8 cellular contexts compared by ENCODE assay signal in the genomic region with DNA sequence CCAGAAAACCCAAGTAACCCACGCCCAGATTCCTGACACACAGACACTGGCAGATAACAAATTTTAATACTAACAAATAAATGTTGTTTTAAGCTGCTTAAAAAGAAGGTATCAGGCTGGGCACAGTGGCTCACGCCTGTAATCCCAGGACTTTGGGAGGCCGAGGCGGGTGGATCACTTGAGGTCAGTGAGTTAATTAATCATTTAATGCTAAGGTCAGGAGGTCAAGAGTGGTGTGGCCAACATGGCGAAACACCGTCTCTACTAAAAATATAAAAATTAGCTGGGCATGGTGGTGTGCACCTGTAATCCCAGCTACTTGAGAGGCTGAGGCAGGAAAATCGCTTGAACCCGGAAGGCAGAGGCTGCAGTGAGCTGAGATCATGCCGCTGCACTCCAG. TPM values are rescaled to one million over a fixed set of nuclear protein-coding genes. Genes with fewer than 3 reads are reported as not detected.
DNase-seq lines count a peak whose midpoint lies in the region; ATAC-seq and TF ChIP-seq lines count a peak whose summit lies in the region.
"Not testable (repeated sequence)": the region's sequence is repeated elsewhere in the genome, so short reads cannot be mapped to it uniquely, and the experiment has no call there.

No MANE protein-coding gene starts in this region.

- not testable (repeated sequence) for H3K9me2 ChIP-seq in PC-9 (ENCODE audit: insufficient read depth)

- ATAC-seq in CD4-positive, alpha-beta T cell (ENCODE audit: poor library complexity); activated B cell treated with CpG ODN at 0.5 μM for 24 hours (ENCODE audit: low read depth); activated naive CD8-positive, alpha-beta T cell treated with anti-CD3 and anti-CD28 coated beads, Interleukin-2, amount 10 ng/mL, durations not matched to agents 7 days and 5 days (ENCODE audit: low read depth); natural killer cell; stimulated activated naive B cell treated with anti-CD40 and anti-IgM and Interleukin-4, amounts not matched to agents 10 μg/mL and 1 μg/mL and 100 μg/mL, for 72 hours (replicated peaks): not testable (repeated sequence)

- not testable (repeated sequence) for H3K27me3 Mint-ChIP-seq in CD4-positive, alpha-beta T cell; activated B cell treated with CpG ODN at 0.5 μM for 24 hours; activated T-cell treated with anti-CD3 and anti-CD28 coated beads, Interleukin-2, amount 50 U/mL, for 24 hours; activated naive CD8-positive, alpha-beta T cell treated with anti-CD3 and anti-CD28 coated beads, Interleukin-2, amount 10 ng/mL, durations not matched to agents 7 days and 5 days; natural killer cell (ENCODE audit: low read depth in 2 of 2); stimulated activated naive B cell treated with anti-CD40 and anti-IgM and Interleukin-4, amounts not matched to agents 10 μg/mL and 1 μg/mL and 100 μg/mL, for 72 hours

- peaks cover 28% of the 10 kb centered on the region for H3K36me3 Mint-ChIP-seq in CD4-positive, alpha-beta T cell (ENCODE audit: low read depth)
- peaks cover 23% of the 10 kb centered on the region for H3K36me3 Mint-ChIP-seq in activated B cell treated with CpG ODN at 0.5 μM for 24 hours (ENCODE audit: low read depth)
- peaks cover 15% of the 10 kb centered on the region for H3K36me3 Mint-ChIP-seq in activated T-cell treated with anti-CD3 and anti-CD28 coated beads, Interleukin-2, amount 50 U/mL, for 24 hours (ENCODE audit: low read depth)
- peaks cover 49% of the 10 kb centered on the region for H3K36me3 Mint-ChIP-seq in activated naive CD8-positive, alpha-beta T cell treated with anti-CD3 and anti-CD28 coated beads, Interleukin-2, amount 10 ng/mL, durations not matched to agents 7 days and 5 days
- H3K36me3 Mint-ChIP-seq in natural killer cell: not testable (repeated sequence)
- H3K36me3 Mint-ChIP-seq in stimulated activated naive B cell treated with anti-CD40 and anti-IgM and Interleukin-4, amounts not matched to agents 10 μg/mL and 1 μg/mL and 100 μg/mL, for 72 hours: peaks cover 7 to 33% of the 10 kb centered on the region in 2 donors

- H4K20me1 ChIP-seq in PC-9 (ENCODE audit: insufficient read depth): peaks cover 58% of the 10 kb centered on the region

- peaks cover 30% of the 10 kb centered on the region; the same call in 1 of the 2 replicates for H3F3A ChIP-seq in PC-9 (ENCODE audit: insufficient read depth, low read depth)

- not testable (repeated sequence) for DNase-seq in CD4-positive, alpha-beta T cell; PC-9; activated B cell treated with CpG ODN at 0.5 μM for 24 hours; activated T-cell treated with anti-CD3 and anti-CD28 coated beads, Interleukin-2, amount 50 U/mL, for 24 hours; activated naive CD8-positive, alpha-beta T cell treated with anti-CD3 and anti-CD28 coated beads, Interleukin-2, amount 10 ng/mL, durations not matched to agents 7 days and 5 days; cardiac muscle cell (ENCODE audit: low read depth in 1 of 2, low spot score in 1 of 2); natural killer cell; stimulated activated naive B cell treated with anti-CD40 and anti-IgM and Interleukin-4, amounts not matched to agents 10 μg/mL and 1 μg/mL and 100 μg/mL, for 72 hours

- not testable (repeated sequence) for H3K4me3 ChIP-seq in PC-9, cardiac muscle cell

- not testable (repeated sequence) for H2AFZ ChIP-seq in PC-9

- not testable (repeated sequence) for H3K36me3 ChIP-seq in PC-9 (ENCODE audit: low read depth); cardiac muscle cell

- H3K9me3 ChIP-seq in CD4-positive, alpha-beta T cell (ENCODE audit: control insufficient read depth, low read length); PC-9 (ENCODE audit: insufficient read depth, low read depth); cardiac muscle cell (ENCODE audit: low read depth): not testable (repeated sequence)

- H3K27ac Mint-ChIP-seq in CD4-positive, alpha-beta T cell: peak overlapping the region; percentile 8
- H3K27ac Mint-ChIP-seq in activated B cell treated with CpG ODN at 0.5 μM for 24 hours: peak overlapping the region; percentile 41
- H3K27ac Mint-ChIP-seq in activated T-cell treated with anti-CD3 and anti-CD28 coated beads, Interleukin-2, amount 50 U/mL, for 24 hours: peak overlapping the region; percentile 90
- H3K27ac Mint-ChIP-seq in activated naive CD8-positive, alpha-beta T cell treated with anti-CD3 and anti-CD28 coated beads, Interleukin-2, amount 10 ng/mL, durations not matched to agents 7 days and 5 days: peak overlapping the region; percentile 93
- H3K27ac Mint-ChIP-seq in natural killer cell: peak overlapping the region; percentile 75 to 82
- peak overlapping the region; percentile 62 for H3K27ac Mint-ChIP-seq in stimulated activated naive B cell treated with anti-CD40 and anti-IgM and Interleukin-4, amounts not matched to agents 10 μg/mL and 1 μg/mL and 100 μg/mL, for 72 hours

- CTCF ChIA-PET in CD4-positive, alpha-beta T cell (lab: Charles Lee): interaction anchor here (1.8 kb wide), 1 partner anchor 11 kb away, joined by 5 read pairs; no protein-coding TSS in a partner anchor
- CTCF ChIA-PET in PC-9 (lab: Charles Lee); activated B cell treated with CpG ODN at 0.5 μM for 24 hours (lab: Charles Lee): not testable (repeated sequence)

- intact Hi-C loops in CD4-positive, alpha-beta T cell (cut with DNase I, micrococcal nuclease); PC-9 (cut with micrococcal nuclease; ENCODE audit: unreplicated experiment); activated B cell treated with CpG ODN at 0.5 μM for 24 hours (cut with micrococcal nuclease): not testable (repeated sequence)
- intact Hi-C loops in natural killer cell (cut with micrococcal nuclease): loop anchor here (2.0 kb wide), 1 partner anchor 16 kb away; a partner anchor contains a TSS

- H3K4me2 ChIP-seq in PC-9: not testable (repeated sequence)

- BruUV-seq in PC-9 (replicated peaks; lab: Mats Ljungman, UMichigan): not testable (repeated sequence)

- POLR2A ChIA-PET in CD4-positive, alpha-beta T cell (lab: Charles Lee): interaction anchor here (1.0 to 7.8 kb wide), 3 partner anchors 16 to 140 kb away, joined by 4 to 50 read pairs (median 5); a partner anchor contains a TSS
- POLR2A ChIA-PET in PC-9 (lab: Charles Lee; ENCODE audit: unreplicated experiment): not testable (repeated sequence)
- POLR2A ChIA-PET in activated B cell treated with CpG ODN at 0.5 μM for 24 hours (lab: Charles Lee): interaction anchor here (0.7 to 1.0 kb wide), 2 partner anchors 17 to 264 kb away, joined by 4 read pairs; a partner anchor contains a TSS
- POLR2A ChIA-PET in activated naive CD8-positive, alpha-beta T cell treated with anti-CD3 and anti-CD28 coated beads, Interleukin-2, amount 10 ng/mL, durations not matched to agents 7 days and 5 days (lab: Charles Lee): interaction anchor here (0.8 to 1.9 kb wide), 3 partner anchors 15 to 140 kb away, joined by 3 to 14 read pairs (median 3); a partner anchor contains a TSS

- not testable (repeated sequence) for H3K9me3 Mint-ChIP-seq in CD4-positive, alpha-beta T cell; activated B cell treated with CpG ODN at 0.5 μM for 24 hours; activated T-cell treated with anti-CD3 and anti-CD28 coated beads, Interleukin-2, amount 50 U/mL, for 24 hours; activated naive CD8-positive, alpha-beta T cell treated with anti-CD3 and anti-CD28 coated beads, Interleukin-2, amount 10 ng/mL, durations not matched to agents 7 days and 5 days; natural killer cell; stimulated activated naive B cell treated with anti-CD40 and anti-IgM and Interleukin-4, amounts not matched to agents 10 μg/mL and 1 μg/mL and 100 μg/mL, for 72 hours

- not testable (repeated sequence) for H3K4me3 Mint-ChIP-seq in CD4-positive, alpha-beta T cell; activated B cell treated with CpG ODN at 0.5 μM for 24 hours; activated T-cell treated with anti-CD3 and anti-CD28 coated beads, Interleukin-2, amount 50 U/mL, for 24 hours; stimulated activated naive B cell treated with anti-CD40 and anti-IgM and Interleukin-4, amounts not matched to agents 10 μg/mL and 1 μg/mL and 100 μg/mL, for 72 hours
- peak overlapping the region; percentile 39 for H3K4me3 Mint-ChIP-seq in activated naive CD8-positive, alpha-beta T cell treated with anti-CD3 and anti-CD28 coated beads, Interleukin-2, amount 10 ng/mL, durations not matched to agents 7 days and 5 days
- H3K4me3 Mint-ChIP-seq in natural killer cell: peak overlapping the region; percentile 58

- H3K4me1 Mint-ChIP-seq in CD4-positive, alpha-beta T cell (ENCODE audit: low read depth): peaks cover 81% of the 10 kb centered on the region
- H3K4me1 Mint-ChIP-seq in activated B cell treated with CpG ODN at 0.5 μM for 24 hours: peaks cover 68% of the 10 kb centered on the region
- H3K4me1 Mint-ChIP-seq in activated T-cell treated with anti-CD3 and anti-CD28 coated beads, Interleukin-2, amount 50 U/mL, for 24 hours (ENCODE audit: low read depth): peaks cover 74% of the 10 kb centered on the region
- H3K4me1 Mint-ChIP-seq in activated naive CD8-positive, alpha-beta T cell treated with anti-CD3 and anti-CD28 coated beads, Interleukin-2, amount 10 ng/mL, durations not matched to agents 7 days and 5 days: peaks cover 53% of the 10 kb centered on the region
- peaks cover 62 to 69% of the 10 kb centered on the region in 2 donors for H3K4me1 Mint-ChIP-seq in natural killer cell
- peaks cover 18 to 66% of the 10 kb centered on the region in 2 donors for H3K4me1 Mint-ChIP-seq in stimulated activated naive B cell treated with anti-CD40 and anti-IgM and Interleukin-4, amounts not matched to agents 10 μg/mL and 1 μg/mL and 100 μg/mL, for 72 hours

- not testable (repeated sequence) for TF ChIP-seq CTCF in CD4-positive, alpha-beta T cell (IDR thresholded peaks at IDR 0.05); PC-9 (conservative IDR thresholded peaks at IDR 0.05); activated B cell treated with CpG ODN at 0.5 μM for 24 hours (IDR thresholded peaks at IDR 0.05); cardiac muscle cell (IDR thresholded peaks at IDR 0.05; ENCODE audit: low read depth, low read length); natural killer cell (IDR thresholded peaks at IDR 0.05)

- H3K79me2 ChIP-seq in PC-9 (ENCODE audit: low read depth): peaks cover 96% of the 10 kb centered on the region

- H3K27me3 ChIP-seq in CD4-positive, alpha-beta T cell (ENCODE audit: control insufficient read depth, insufficient read depth, low read length); PC-9 (ENCODE audit: insufficient read depth, low read depth); cardiac muscle cell: not testable (repeated sequence)

- H3K27ac ChIP-seq in CD4-positive, alpha-beta T cell (ENCODE audit: low read depth, low read length): not testable (repeated sequence)
- peak overlapping the region; percentile 31; the same call in 1 of the 2 replicates for H3K27ac ChIP-seq in PC-9
- H3K27ac ChIP-seq in cardiac muscle cell: peak overlapping the region; percentile 39

- not testable (repeated sequence) for H3K4me1 ChIP-seq in PC-9 (replicated peaks; ENCODE audit: insufficient read depth); cardiac muscle cell (ENCODE audit: low read depth)

RNA-seq across cellular contexts. Expression of a gene that starts 16.9 kb away (rescaled TPM):
- 100 to 1,000 TPM in 1 of 2 experiments, 10 to 100 TPM in 1; 100.0 to 110 TPM for total RNA-seq in CD4-positive, alpha-beta T cell
- total RNA-seq in PC-9 (2021) (75.9 and 141 TPM in 2 replicates), activated B cell treated with CpG ODN at 0.5 μM for 24 hours (106 and 125 TPM in 2 replicates), cardiac muscle cell (9.9 and 15.5 TPM in 2 replicates), natural killer cell (100 to 1,000 TPM; 135 to 156 (median 140) TPM)
- 100 to 1,000 TPM; 144 to 155 TPM for total RNA-seq in activated naive CD8-positive, alpha-beta T cell treated with anti-CD3 and anti-CD28 coated beads, Interleukin-2, amount 10 ng/mL, durations not matched to agents 7 days and 5 days
- polyA plus RNA-seq in cardiac muscle cell: 6.2 and 13.3 TPM in 2 replicates

Comparison
In these comparisons a context has a peak if more than half of its experiments do, and no peak if none do; other contexts are left out.
1. H3K27ac Mint-ChIP-seq: peak in every context shown above with its lines; median percentile 93 in activated naive CD8-positive, alpha-beta T cell treated with anti-CD3 and anti-CD28 coated beads, Interleukin-2, amount 10 ng/mL, durations not matched to agents 7 days and 5 days; 90 in activated T-cell treated with anti-CD3 and anti-CD28 coated beads, Interleukin-2, amount 50 U/mL, for 24 hours; 78 in natural killer cell; 62 in stimulated activated naive B cell treated with anti-CD40 and anti-IgM and Interleukin-4, amounts not matched to agents 10 μg/mL and 1 μg/mL and 100 μg/mL, for 72 hours; 41 in activated B cell treated with CpG ODN at 0.5 μM for 24 hours; 8 in CD4-positive, alpha-beta T cell.